In the genomic region with DNA sequence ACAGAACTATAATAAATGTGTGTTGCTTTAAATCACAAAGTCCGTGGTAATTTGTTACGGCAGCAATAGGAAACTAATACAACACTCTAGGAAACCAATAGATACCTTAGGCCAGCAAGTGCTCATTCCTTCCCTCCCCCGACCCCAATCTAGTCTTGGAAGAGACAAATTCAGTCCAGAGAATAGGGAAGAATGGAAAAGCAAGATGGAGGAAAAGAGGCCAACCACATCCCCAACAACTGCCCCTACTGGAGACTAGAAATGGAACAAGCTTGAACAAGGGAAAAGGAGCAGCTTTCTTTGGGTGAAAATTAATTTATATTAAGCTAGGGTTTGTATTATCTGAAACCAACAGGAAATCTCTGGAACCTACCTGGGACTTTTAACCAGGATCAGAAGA, we compare ENCODE assay signal across 9 cellular contexts.
"Had no signal": no experiment of that assay in that cellular context is flagged by ENCODE, and none has a peak within 500 bp of the region (broad histone marks: within the 10 kb centered on the region; RNA-seq: fewer than 3 reads in every experiment).

No MANE protein-coding gene starts in this region.

- H3K4me2 ChIP-seq: KMS-11 had no signal

- FAIRE-seq: HepG2 had no signal

- H2AFZ ChIP-seq: GM23248 had no signal

- H3K4me3 ChIP-seq: GM23248, HAP-1 had no signal

- H3K27ac ChIP-seq: GM23248, HL-60, KMS-11 had no signal

- H3K4me1 ChIP-seq: HAP-1 had no signal

- ATAC-seq: HCT116, HepG2 had no signal

- DNase-seq: GM23248, GOT3, H7, KBM-7 had no signal

- H3K9me3 ChIP-seq: HAP-1 had no signal

- H3K9ac ChIP-seq: GM23248, KMS-11 had no signal
